Comparison of ENCODE assay signal across 8 cellular contexts in genomic region chr3:38648659-38649499, GRCh38.
DNase-seq lines count a peak whose midpoint lies in the region; ATAC-seq and TF ChIP-seq lines count a peak whose summit lies in the region.

No MANE protein-coding gene starts in this region.

- intact Hi-C loops in dendritic cell treated with granulocyte-macrophage colony-stimulating factor and Interleukin-4, amounts not matched to agents 40 ng/mL and 50 ng/mL, for 4 days (cut with micrococcal nuclease), result loop anchor here (10.0 kb wide), 1 partner anchor 356 kb away; no protein-coding TSS in a partner anchor

- no peaks in the 10 kb centered on the region for H3K36me3 Mint-ChIP-seq in dendritic cell treated with granulocyte-macrophage colony-stimulating factor and Interleukin-4, amounts not matched to agents 40 ng/mL and 50 ng/mL, for 4 days (ENCODE audit: low read depth)
- no peaks in the 10 kb centered on the region for H3K36me3 Mint-ChIP-seq in nephron progenitor cell (ENCODE audit: low read depth)

- H3K4me3 Mint-ChIP-seq in dendritic cell treated with granulocyte-macrophage colony-stimulating factor and Interleukin-4, amounts not matched to agents 40 ng/mL and 50 ng/mL, for 4 days, result peak overlapping the region; percentile 59
- peak overlapping the region; percentile 86 for H3K4me3 Mint-ChIP-seq in nephron progenitor cell

- H3K27ac ChIP-seq in BLaER1, result peak overlapping the region; percentile 69

- TF ChIP-seq CTCF in nephron progenitor cell (IDR thresholded peaks at IDR 0.05), result no peak
- no peak for TF ChIP-seq CTCF in GM13977 (IDR thresholded peaks at IDR 0.05; ENCODE audit: extremely low read depth, insufficient read depth, missing control alignments)

- H3K9ac ChIP-seq in BLaER1, result peak overlapping the region; percentile 82

- no peaks in the 10 kb centered on the region for H3K36me3 ChIP-seq in BLaER1

- no peak overlapping the region for H3K27ac Mint-ChIP-seq in dendritic cell treated with granulocyte-macrophage colony-stimulating factor and Interleukin-4, amounts not matched to agents 40 ng/mL and 50 ng/mL, for 4 days
- H3K27ac Mint-ChIP-seq in nephron progenitor cell, result no peak overlapping the region

- peaks cover 13% of the 10 kb centered on the region for H3K27me3 ChIP-seq in BLaER1

- peak overlapping the region; percentile 81 for H3K4me3 ChIP-seq in BLaER1

- peaks cover 12% of the 10 kb centered on the region for H3K27me3 Mint-ChIP-seq in dendritic cell treated with granulocyte-macrophage colony-stimulating factor and Interleukin-4, amounts not matched to agents 40 ng/mL and 50 ng/mL, for 4 days
- H3K27me3 Mint-ChIP-seq in nephron progenitor cell (ENCODE audit: low read depth, poor library complexity), result peaks cover 12% of the 10 kb centered on the region

- no peaks in the 10 kb centered on the region for H3K9me3 Mint-ChIP-seq in dendritic cell treated with granulocyte-macrophage colony-stimulating factor and Interleukin-4, amounts not matched to agents 40 ng/mL and 50 ng/mL, for 4 days
- no peaks in the 10 kb centered on the region for H3K9me3 Mint-ChIP-seq in nephron progenitor cell

- peaks cover 8% of the 10 kb centered on the region for H3K4me1 Mint-ChIP-seq in dendritic cell treated with granulocyte-macrophage colony-stimulating factor and Interleukin-4, amounts not matched to agents 40 ng/mL and 50 ng/mL, for 4 days (ENCODE audit: low read depth)
- H3K4me1 Mint-ChIP-seq in nephron progenitor cell, result peaks cover 5% of the 10 kb centered on the region

- H4K20me1 ChIP-seq in BLaER1, result no peaks in the 10 kb centered on the region

- peak overlapping the region; percentile 99 for H3K4me2 ChIP-seq in BLaER1

- H3K9me3 ChIP-seq in BLaER1, result no peaks in the 10 kb centered on the region

- ATAC-seq in HG03521 (IDR thresholded peaks at IDR 0.05; ENCODE audit: unreplicated experiment), result peak; percentile 6

- H3K4me1 ChIP-seq in BLaER1, result peaks cover 15% of the 10 kb centered on the region

- DNase-seq in nephron progenitor cell (no peak), OCI-M2 (lab: John Stamatoyannopoulos, UW; ENCODE audit: unreplicated experiment) (no peak), LoVo (ENCODE audit: low spot score) (no peak), GM13977 (ENCODE audit: low spot score) (no peak)
- no peak for DNase-seq in stimulated activated naive CD4-positive, alpha-beta T cell treated with Interleukin-2 at 50 U/mL for 16 hours (lab: John Stamatoyannopoulos, UW)

- in situ Hi-C loops in GM13977 (cut with MboI; ENCODE audit: low pct_unique_long_range_greater_than_20kb, low sequenced_read_pairs, unreplicated experiment), result no loop called here
